In genomic region chr22:31327786-31328544, GRCh38 we compare ENCODE assay signal across 21 cellular contexts. TPM values are rescaled to one million over a fixed set of nuclear protein-coding genes. Genes with fewer than 3 reads are reported as not detected.
A peak's percentile ranks its signal among the peaks of the same experiment; 100 is the strongest.
DNase-seq lines count a peak whose midpoint lies in the region; ATAC-seq and TF ChIP-seq lines count a peak whose summit lies in the region.
"Had no signal": no experiment of that assay in that cellular context is flagged by ENCODE, and none has a peak within 500 bp of the region (broad histone marks: within the 10 kb centered on the region; RNA-seq: fewer than 3 reads in every experiment).

No MANE protein-coding gene starts in this region.

- intact Hi-C loops in naive thymus-derived CD4-positive, alpha-beta T cell (cut with micrococcal nuclease) = no loop called here

- peak overlapping the region in 1 of 11 experiments; percentile 49; a peak in 2 of 22 replicates for H3K27ac ChIP-seq in BLaER1 treated with 17β-estradiol and CSF1 and Interleukin-3, amounts not matched to agents 10 nM and 100 nM
- no peak overlapping the region for H3K27ac ChIP-seq in GM23338 (ENCODE audit: low read depth)
- H3K27ac ChIP-seq in naive thymus-derived CD4-positive, alpha-beta T cell (ENCODE audit: low read depth, low read length) = no peak overlapping the region
- H3K27ac ChIP-seq: HL-60, SJSA1, spleen, thoracic aorta had no signal

- H3K4me2 ChIP-seq in BLaER1 treated with 17β-estradiol and CSF1 and Interleukin-3, amounts not matched to agents 10 nM and 100 nM = peak overlapping the region in 7 of 11 experiments; percentile 54 to 71 (median 64); a peak in 12 of 22 replicates
- H3K4me2 ChIP-seq in GM23338 = no peak overlapping the region

- CTCF ChIA-PET in naive thymus-derived CD4-positive, alpha-beta T cell (lab: Charles Lee) = interaction anchor here (0.6 kb wide), 1 partner anchor 16 kb away, joined by 4 read pairs; no protein-coding TSS in a partner anchor

- no peaks in the 10 kb centered on the region for H3K9me2 ChIP-seq in GM23338 (ENCODE audit: insufficient read depth)

- H4K20me1 ChIP-seq in BLaER1 treated with 17β-estradiol and CSF1 and Interleukin-3, amounts not matched to agents 10 nM and 100 nM = peaks cover 8 to 84% (median 60%) of the 10 kb centered on the region in 11 experiments; a peak in 20 of 22 replicates
- peaks cover 23% of the 10 kb centered on the region for H4K20me1 ChIP-seq in GM23338 (replicated peaks; ENCODE audit: insufficient read depth)

- no peak for TF ChIP-seq CTCF in GM23338 (conservative IDR thresholded peaks at IDR 0.05; ENCODE audit: low read depth in 2 of 2)
- no peak for TF ChIP-seq CTCF in choroid plexus epithelial cell (conservative IDR thresholded peaks at IDR 0.05; ENCODE audit: low read depth, low read length)
- TF ChIP-seq CTCF in progenitor cell of endocrine pancreas (IDR thresholded peaks at IDR 0.05; ENCODE audit: unreplicated experiment) = no peak
- no peak for TF ChIP-seq CTCF in GM10266 (IDR thresholded peaks at IDR 0.05; ENCODE audit: control insufficient read depth, insufficient read depth, low read depth, missing control alignments)

- ATAC-seq in GM23338 (0 out of 3 replicates have a peak, but pooled peaks have one; percentile 25), GM19463 (IDR thresholded peaks at IDR 0.05; ENCODE audit: unreplicated experiment) (no peak)
- no peak for ATAC-seq in naive thymus-derived CD4-positive, alpha-beta T cell

- POLR2A ChIA-PET in naive thymus-derived CD4-positive, alpha-beta T cell (lab: Charles Lee) = interaction anchor here (0.9 to 1.6 kb wide), 6 partner anchors 8 to 52 kb away, joined by 3 to 5 read pairs (median 4); partner anchors contain the start of gene PATZ1

- DNase-seq in GM23338 (ENCODE audit: low spot score) (no peak), choroid plexus epithelial cell (ENCODE audit: low read depth) (peak; percentile 33), progenitor cell of endocrine pancreas (ENCODE audit: low spot score, unreplicated experiment) (no peak), GM10266 (ENCODE audit: extremely low spot score) (no peak)
- no peak for DNase-seq in naive thymus-derived CD4-positive, alpha-beta T cell
- DNase-seq: activated CD4-positive, alpha-beta T cell treated with anti-CD3 and anti-CD28 coated beads, Interleukin-2, amount 10 ng/mL, durations not matched to agents 7 days and 5 days; activated T-cell treated with anti-CD3 and anti-CD28 coated beads for 4 hours; central memory CD4-positive, alpha-beta T cell; DMS 273 treated with DMSO at 0.1 percent for 48 hours; effector CD8-positive, alpha-beta T cell; hippocampal formation; KBM-7; kidney glomerular epithelial cell; NCI-H1092; NCI-H2107; spleen had no signal

- H3K4me3 Mint-ChIP-seq in GM23338 = no peak overlapping the region
- no peak overlapping the region for H3K4me3 Mint-ChIP-seq in naive thymus-derived CD4-positive, alpha-beta T cell
- no peak overlapping the region for H3K4me3 Mint-ChIP-seq in progenitor cell of endocrine pancreas (ENCODE audit: low read depth)
- H3K4me3 Mint-ChIP-seq: activated CD4-positive, alpha-beta T cell treated with anti-CD3 and anti-CD28 coated beads, Interleukin-2, amount 10 ng/mL, durations not matched to agents 7 days and 5 days had no signal

- no peak overlapping the region for H3K9ac ChIP-seq in BLaER1 treated with 17β-estradiol and CSF1 and Interleukin-3, amounts not matched to agents 10 nM and 100 nM

- H3K36me3 ChIP-seq in BLaER1 treated with 17β-estradiol and CSF1 and Interleukin-3, amounts not matched to agents 10 nM and 100 nM = peaks cover 96 to 100% (median 99%) of the 10 kb centered on the region in 11 experiments
- peaks cover 31% of the 10 kb centered on the region for H3K36me3 ChIP-seq in GM23338 (ENCODE audit: insufficient read depth)
- H3K36me3 ChIP-seq in naive thymus-derived CD4-positive, alpha-beta T cell (ENCODE audit: control insufficient read depth in 2 of 3, insufficient read depth in 3 of 3, low read length in 3 of 3) = peaks cover 10 to 82% (median 33%) of the 10 kb centered on the region in 3 experiments

- H2AFZ ChIP-seq in GM23338 = no peak overlapping the region

- no peaks in the 10 kb centered on the region for H3K27me3 ChIP-seq in BLaER1 treated with 17β-estradiol and CSF1 and Interleukin-3, amounts not matched to agents 10 nM and 100 nM
- no peaks in the 10 kb centered on the region for H3K27me3 ChIP-seq in GM23338 (ENCODE audit: insufficient read depth)
- no peaks in the 10 kb centered on the region for H3K27me3 ChIP-seq in naive thymus-derived CD4-positive, alpha-beta T cell (ENCODE audit: control insufficient read depth in 2 of 2, insufficient read depth in 2 of 2, low read length in 2 of 2)
- H3K27me3 ChIP-seq: SJSA1, spleen had no signal

- H3K79me2 ChIP-seq in GM23338 (replicated peaks; ENCODE audit: insufficient read depth) = peaks cover 17% of the 10 kb centered on the region

- H3K27me3 Mint-ChIP-seq in GM23338 (ENCODE audit: insufficient read depth, low read depth, poor library complexity) (peaks cover 6% of the 10 kb centered on the region), progenitor cell of endocrine pancreas (no peaks in the 10 kb centered on the region)
- H3K27me3 Mint-ChIP-seq in naive thymus-derived CD4-positive, alpha-beta T cell = no peaks in the 10 kb centered on the region
- H3K27me3 Mint-ChIP-seq: activated CD4-positive, alpha-beta T cell treated with anti-CD3 and anti-CD28 coated beads, Interleukin-2, amount 10 ng/mL, durations not matched to agents 7 days and 5 days had no signal

- H3K4me1 Mint-ChIP-seq in GM23338 (peaks cover 4% of the 10 kb centered on the region; the same call in 2 of the 3 replicates), progenitor cell of endocrine pancreas (ENCODE audit: low read depth) (peaks cover 4% of the 10 kb centered on the region)
- peaks cover 13 to 37% (median 26%) of the 10 kb centered on the region in 7 donors for H3K4me1 Mint-ChIP-seq in naive thymus-derived CD4-positive, alpha-beta T cell

- H3K27ac Mint-ChIP-seq in GM23338 (peak overlapping the region; percentile 66; the same call in 1 of the 2 replicates), progenitor cell of endocrine pancreas (no peak overlapping the region)
- H3K27ac Mint-ChIP-seq in naive thymus-derived CD4-positive, alpha-beta T cell = peak overlapping the region in 8 of 9 donors; percentile 38 to 81 (median 64)
- H3K27ac Mint-ChIP-seq: activated CD4-positive, alpha-beta T cell treated with anti-CD3 and anti-CD28 coated beads, Interleukin-2, amount 10 ng/mL, durations not matched to agents 7 days and 5 days had no signal

- H3K4me3 ChIP-seq in BLaER1 treated with 17β-estradiol and CSF1 and Interleukin-3, amounts not matched to agents 10 nM and 100 nM = no peak overlapping the region
- H3K4me3 ChIP-seq in GM23338 (no peak overlapping the region), choroid plexus epithelial cell (ENCODE audit: low read depth, low read length) (no peak overlapping the region)
- no peak overlapping the region for H3K4me3 ChIP-seq in naive thymus-derived CD4-positive, alpha-beta T cell (ENCODE audit: low read length)
- H3K4me3 ChIP-seq: SJSA1, spleen, thoracic aorta had no signal

- peaks cover 13 to 65% (median 45%) of the 10 kb centered on the region in 10 experiments for H3K4me1 ChIP-seq in BLaER1 treated with 17β-estradiol and CSF1 and Interleukin-3, amounts not matched to agents 10 nM and 100 nM
- no peaks in the 10 kb centered on the region for H3K4me1 ChIP-seq in GM23338 (ENCODE audit: insufficient read depth)
- H3K4me1 ChIP-seq in naive thymus-derived CD4-positive, alpha-beta T cell (ENCODE audit: control insufficient read depth in 2 of 2, insufficient read depth in 2 of 2, low read length in 2 of 2) = no peaks in the 10 kb centered on the region
- H3K4me1 ChIP-seq: SJSA1 had no signal

- H3K36me3 Mint-ChIP-seq in GM23338 (ENCODE audit: low read depth) (peaks cover 80% of the 10 kb centered on the region), progenitor cell of endocrine pancreas (ENCODE audit: insufficient read depth) (peaks cover 37% of the 10 kb centered on the region)
- H3K36me3 Mint-ChIP-seq in naive thymus-derived CD4-positive, alpha-beta T cell = peaks cover 18 to 58% (median 26%) of the 10 kb centered on the region in 5 donors

- H3K9me3 Mint-ChIP-seq in GM23338 (no peaks in the 10 kb centered on the region), progenitor cell of endocrine pancreas (ENCODE audit: low read depth) (no peaks in the 10 kb centered on the region)
- H3K9me3 Mint-ChIP-seq in naive thymus-derived CD4-positive, alpha-beta T cell = no peaks in the 10 kb centered on the region
- H3K9me3 Mint-ChIP-seq: activated CD4-positive, alpha-beta T cell treated with anti-CD3 and anti-CD28 coated beads, Interleukin-2, amount 10 ng/mL, durations not matched to agents 7 days and 5 days had no signal

- H3F3A ChIP-seq in GM23338 (replicated peaks; ENCODE audit: low read depth) = no peaks in the 10 kb centered on the region

- H3K9me3 ChIP-seq in BLaER1 treated with 17β-estradiol and CSF1 and Interleukin-3, amounts not matched to agents 10 nM and 100 nM (replicated peaks in 1 of 11) = peaks cover 0 to 13% (median 0%) of the 10 kb centered on the region in 11 experiments; a peak in 1 of 22 replicates
- no peaks in the 10 kb centered on the region for H3K9me3 ChIP-seq in naive thymus-derived CD4-positive, alpha-beta T cell (ENCODE audit: control insufficient read depth in 2 of 3, low read length in 3 of 3)
- H3K9me3 ChIP-seq: SJSA1, spleen, thoracic aorta had no signal

TF ChIP-seq in GM23338, 12 proteins besides CTCF, POLR2A, EP300 and RAD21 (continues in another document):
- TF ChIP-seq ZNF114 (CRISPR knock-in tag; IDR thresholded peaks at IDR 0.05) (no peak), EZH2phosphoT487 (IDR thresholded peaks at IDR 0.05; ENCODE audit: unreplicated experiment) (no peak), EZH2 (IDR thresholded peaks at IDR 0.05; ENCODE audit: low read depth, unreplicated experiment) (no peak)

RNA-seq across cellular contexts. Expression of gene PATZ1, which starts 18.2 kb away (rescaled TPM):
- total RNA-seq in GM23338 (2014; rRNA removed; shearing (Covaris generic)) = 51.5 and 56.8 TPM in 2 replicates
- 22.0 and 23.2 TPM in 2 replicates for polyA plus RNA-seq in GM23338 (2016; fragmentation: Nextera tagmentation; extraction: Ambion mirVana)
- total RNA-seq in naive thymus-derived CD4-positive, alpha-beta T cell = 10 to 100 TPM; 35.9 to 61.3 (median 55.2) TPM
- polyA plus RNA-seq in naive thymus-derived CD4-positive, alpha-beta T cell = 10 to 100 TPM; 15.1 to 26.0 TPM
- 88.8 and 93.6 TPM in 2 replicates for total RNA-seq in progenitor cell of endocrine pancreas

RNA-seq across cellular contexts. Expression of gene PIK3IP1, which starts 35.7 kb away (rescaled TPM):
- total RNA-seq in GM23338 (2014; rRNA removed; shearing (Covaris generic)) = 1.6 and 2.2 TPM in 2 replicates
- polyA plus RNA-seq in GM23338 (2016; fragmentation: Nextera tagmentation; extraction: Ambion mirVana) = 1.1 and 1.5 TPM in 2 replicates
- total RNA-seq in naive thymus-derived CD4-positive, alpha-beta T cell = 100 to 1,000 TPM in 4 of 5 experiments, 10 to 100 TPM in 1; 72.8 to 638 (median 594) TPM
- polyA plus RNA-seq in naive thymus-derived CD4-positive, alpha-beta T cell = 100 to 1,000 TPM; 606 to 941 TPM
- 6.2 and 7.6 TPM in 2 replicates for total RNA-seq in progenitor cell of endocrine pancreas
